12 cellular contexts compared by ENCODE assay signal in genomic region chr19:17236831-17237543, GRCh38. TPM values are rescaled to one million over a fixed set of nuclear protein-coding genes. Genes with fewer than 3 reads are reported as not detected.
A peak's percentile ranks its signal among the peaks of the same experiment; 100 is the strongest.
DNase-seq lines count a peak whose midpoint lies in the region; ATAC-seq and TF ChIP-seq lines count a peak whose summit lies in the region.
"Had no signal": no experiment of that assay in that cellular context is flagged by ENCODE, and none has a peak within 500 bp of the region (broad histone marks: within the 10 kb centered on the region; RNA-seq: fewer than 3 reads in every experiment).

No MANE protein-coding gene starts in this region.

- no peak for ATAC-seq in HG02759 (IDR thresholded peaks at IDR 0.05; ENCODE audit: unreplicated experiment)

- H3K9me3 Mint-ChIP-seq in activated T-cell treated with anti-CD3 and anti-CD28 coated beads, Interleukin-2, amount 50 U/mL, for 24 hours: no peaks in the 10 kb centered on the region

- no peak overlapping the region for H3K27ac Mint-ChIP-seq in activated T-cell treated with anti-CD3 and anti-CD28 coated beads, Interleukin-2, amount 50 U/mL, for 24 hours

- intact Hi-C loops in spleen (cut with DNase I; ENCODE audit: low total_unique reads): no loop called here

- WGBS in spleen, 5 donors: 81 to 89% (median 86%) methylated on average over 18 of the region's 18 CpGs

- no peak for TF ChIP-seq POLR2A in spleen (IDR thresholded peaks at IDR 0.05)

- no peaks in the 10 kb centered on the region for H3K9me3 ChIP-seq in spleen
- H3K9me3 ChIP-seq: left lung had no signal

- H3K4me3 Mint-ChIP-seq in activated T-cell treated with anti-CD3 and anti-CD28 coated beads, Interleukin-2, amount 50 U/mL, for 24 hours: peak overlapping the region; percentile 23

- H3K36me3 ChIP-seq in spleen: peaks cover 0 to 33% (median 4%) of the 10 kb centered on the region in 6 donors

- peaks cover 13 to 37% (median 28%) of the 10 kb centered on the region in 6 donors for H3K4me1 ChIP-seq in spleen

- H3K27ac ChIP-seq in epithelial cell of prostate (peak overlapping the region; percentile 59), spleen (peak overlapping the region in 7 of 8 donors; percentile 69 to 89 (median 76))

- peaks cover 15% of the 10 kb centered on the region for H3K4me1 Mint-ChIP-seq in activated T-cell treated with anti-CD3 and anti-CD28 coated beads, Interleukin-2, amount 50 U/mL, for 24 hours (ENCODE audit: low read depth)

- DNase-seq in activated T-cell treated with anti-CD3 and anti-CD28 coated beads, Interleukin-2, amount 50 U/mL, for 24 hours: no peak
- no peak for DNase-seq in activated T-cell treated with anti-CD3 and anti-CD28 coated beads, Interleukin-2, amount 50 U/mL, for 48 hours
- DNase-seq in NCI-H1105 treated with DMSO at 0.1 percent for 48 hours (lab: John Stamatoyannopoulos, UW): peak; percentile 46
- no peak for DNase-seq in epithelial cell of prostate (ENCODE audit: low read depth, low spot score)
- DNase-seq in spleen: no peak
- no peak for DNase-seq in HT-29 (ENCODE audit: low spot score)
- no peak for DNase-seq in stimulated activated naive CD4-positive, alpha-beta T cell treated with Interleukin-2 at 50 U/mL for 16 hours (lab: John Stamatoyannopoulos, UW)
- DNase-seq: activated T-cell treated with anti-CD3 and anti-CD28 coated beads, Interleukin-2, amount 50 U/mL, for 1 hour; cortex of kidney; left lung; T1000 had no signal

- H3K27me3 Mint-ChIP-seq in activated T-cell treated with anti-CD3 and anti-CD28 coated beads, Interleukin-2, amount 50 U/mL, for 24 hours: no peaks in the 10 kb centered on the region

- peaks cover 17% of the 10 kb centered on the region for H3K36me3 Mint-ChIP-seq in activated T-cell treated with anti-CD3 and anti-CD28 coated beads, Interleukin-2, amount 50 U/mL, for 24 hours (ENCODE audit: low read depth)

- no peaks in the 10 kb centered on the region for H3K27me3 ChIP-seq in spleen (replicated peaks in 1 of 7)
- H3K27me3 ChIP-seq: left lung had no signal

- TF ChIP-seq CTCF in spleen (IDR thresholded peaks at IDR 0.05 in 8 of 11, conservative IDR thresholded peaks at IDR 0.05 in 3 of 11): no peak

- H3K4me3 ChIP-seq in spleen: no peak overlapping the region
- H3K4me3 ChIP-seq: left lung had no signal

RNA-seq across cellular contexts. Expression of gene NR2F6, which starts 8.7 kb away (rescaled TPM):
- 10 to 100 TPM; 11.6 to 15.0 (median 14.5) TPM for total RNA-seq in spleen
- 10 to 100 TPM in 1 of 3 donors, 1 to 10 TPM in 2; 6.6 to 11.9 (median 7.8) TPM for polyA plus RNA-seq in spleen
- 265 and 297 TPM in 2 replicates for total RNA-seq in HT-29 (2014; rRNA removed; shearing (Covaris generic))

RNA-seq across cellular contexts. Expression of gene OCEL1, which starts 11.0 kb away (rescaled TPM):
- 10 to 100 TPM in 6 of 7 donors, 1 to 10 TPM in 1; 7.7 to 28.6 (median 25.4) TPM for total RNA-seq in spleen
- 10 to 100 TPM; 20.4 to 31.8 (median 24.3) TPM for polyA plus RNA-seq in spleen
- total RNA-seq in HT-29 (2014; rRNA removed; shearing (Covaris generic)): 2.6 and 8.7 TPM in 2 replicates

RNA-seq across cellular contexts. Expression of gene USE1, which starts 21.8 kb away (rescaled TPM):
- 10 to 100 TPM; 17.2 to 30.4 (median 25.9) TPM for total RNA-seq in spleen
- polyA plus RNA-seq in spleen: 10 to 100 TPM; 65.1 to 74.4 (median 65.4) TPM
- 27.6 and 29.1 TPM in 2 replicates for total RNA-seq in HT-29 (2014; rRNA removed; shearing (Covaris generic))

RNA-seq across cellular contexts. Expression of gene USHBP1, which starts 27.6 kb away (rescaled TPM):
- 10 to 100 TPM in 2 of 7 donors, 1 to 10 TPM in 5; 4.4 to 16.6 (median 7.6) TPM for total RNA-seq in spleen
- polyA plus RNA-seq in spleen: 10 to 100 TPM in 2 of 3 donors, 1 to 10 TPM in 1; 3.1 to 16.6 (median 12.4) TPM
- total RNA-seq in HT-29 (2014; rRNA removed; shearing (Covaris generic)): 0.08 TPM in 1 of 2 replicates, not detected in the other

RNA-seq across cellular contexts. Expression of gene BABAM1, which starts 30.3 kb away (rescaled TPM):
- total RNA-seq in spleen: 10 to 100 TPM; 61.7 to 84.3 (median 71.3) TPM
- 100 to 1,000 TPM in 2 of 3 donors, 10 to 100 TPM in 1; 74.8 to 133 (median 114) TPM for polyA plus RNA-seq in spleen
- total RNA-seq in HT-29 (2014; rRNA removed; shearing (Covaris generic)): 79.8 and 98.6 TPM in 2 replicates

Comparison
In these comparisons a context has a peak if more than half of its experiments do, and no peak if none do; other contexts are left out.
1. RNA of gene NR2F6, which starts 8.7 kb away (total RNA-seq): 265 to 297 TPM in HT-29; 11.6 to 15.0 TPM in spleen; every median in the first group is over 10 times any median in the second.